Comparison of ENCODE assay signal across 8 cellular contexts in genomic region chr5:113778147-113778546, GRCh38.
"Had no signal": no experiment of that assay in that cellular context is flagged by ENCODE, and none has a peak within 500 bp of the region (broad histone marks: within the 10 kb centered on the region; RNA-seq: fewer than 3 reads in every experiment).

No MANE protein-coding gene starts in this region.

- DNase-seq: GDM1, GF-D8 had no signal

- H3K4me3 ChIP-seq: GM12878 had no signal

- FAIRE-seq: G401.6, GM12878, GM12891, GM12892, GM18507, GM19239 had no signal

- ATAC-seq: GM12878 had no signal
